Comparison of ENCODE assay signal across 3 cellular contexts in genomic region chr17:38583176-38583575, GRCh38.
"Had no signal": no experiment of that assay in that cellular context is flagged by ENCODE, and none has a peak within 500 bp of the region (broad histone marks: within the 10 kb centered on the region; RNA-seq: fewer than 3 reads in every experiment).

No MANE protein-coding gene starts in this region.

- H3K4me3 ChIP-seq: GM12878 had no signal

- ATAC-seq: GM12878 had no signal

- DNase-seq: GDM1, GF-D8 had no signal
